20 cellular contexts compared by ENCODE assay signal in the genomic region with DNA sequence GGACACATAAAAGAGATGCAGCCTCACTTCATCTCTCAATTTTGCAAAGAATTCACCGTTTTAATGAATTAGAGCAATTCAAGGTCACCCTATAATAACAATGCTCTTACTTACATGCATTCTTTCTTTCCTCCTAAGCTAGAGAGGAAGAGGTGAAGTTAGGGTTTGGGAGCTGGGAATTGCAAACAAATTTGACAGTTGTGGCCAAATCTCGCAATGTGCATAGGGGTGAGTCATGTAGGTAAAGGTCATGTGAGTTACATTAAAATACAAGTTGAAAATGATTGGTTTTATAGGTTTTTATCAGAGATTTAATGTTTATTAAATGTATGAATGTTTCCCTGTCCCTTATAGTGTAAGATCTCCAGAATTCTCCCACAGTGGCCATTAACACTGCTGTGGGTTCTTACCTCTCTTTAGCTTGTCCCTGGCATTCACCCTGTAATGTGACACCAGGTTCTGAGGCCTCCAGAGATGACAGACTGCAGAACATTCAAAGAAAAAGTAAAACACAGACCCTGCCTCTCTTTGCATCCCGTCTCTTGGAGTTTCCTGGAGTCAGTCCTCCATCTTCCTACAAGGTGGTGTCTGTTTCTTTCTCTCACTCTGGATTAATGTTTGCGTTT. TPM values are rescaled to one million over a fixed set of nuclear protein-coding genes. Genes with fewer than 3 reads are reported as not detected.
A peak's percentile ranks its signal among the peaks of the same experiment; 100 is the strongest.
DNase-seq lines count a peak whose midpoint lies in the region; ATAC-seq and TF ChIP-seq lines count a peak whose summit lies in the region.
"Had no signal": no experiment of that assay in that cellular context is flagged by ENCODE, and none has a peak within 500 bp of the region (broad histone marks: within the 10 kb centered on the region; RNA-seq: fewer than 3 reads in every experiment).

No MANE protein-coding gene starts in this region.

- ATAC-seq in stimulated activated naive CD8-positive, alpha-beta T cell treated with anti-CD3 and anti-CD28 coated beads, Interleukin-15, Interleukin-2, amounts not matched to agents 100 U/mL and 50 U/mL, for 24 hours: no peak
- no peak for ATAC-seq in GM19455 (IDR thresholded peaks at IDR 0.05; ENCODE audit: unreplicated experiment)
- ATAC-seq: natural killer cell treated with Interleukin-12 subunit alpha and Interleukin-12 subunit beta and Interleukin-15 and Interleukin-18, amount 100 ng/mL, for 72 hours; stimulated activated naive B cell treated with anti-CD40 and anti-IgM and Interleukin-4, amounts not matched to agents 10 μg/mL and 1 μg/mL and 100 μg/mL, for 72 hours had no signal

- H3K9me3 ChIP-seq in cardiac muscle cell (ENCODE audit: low read depth) (no peaks in the 10 kb centered on the region), adrenal gland (replicated peaks in 1 of 3) (no peaks in the 10 kb centered on the region), prostate gland (no peaks in the 10 kb centered on the region)
- H3K9me3 ChIP-seq: right atrium auricular region, upper lobe of right lung had no signal

- H3K4me3 ChIP-seq in cardiac muscle cell (no peak overlapping the region), adrenal gland (no peak overlapping the region), prostate gland (no peak overlapping the region)
- H3K4me3 ChIP-seq: right atrium auricular region, upper lobe of right lung had no signal

- DNase-seq in cardiac muscle cell (ENCODE audit: low read depth in 1 of 2, low spot score in 1 of 2) (peak; percentile 18 to 34), cardiac septum (ENCODE audit: low spot score) (no peak), adrenal gland (peak in 3 of 7 donors; percentile 12 to 26 (median 20)), islet precursor cell (peak; percentile 50), midbrain (lab: John Stamatoyannopoulos, UW) (no peak), prostate gland (ENCODE audit: low spot score) (no peak)
- DNase-seq in stimulated activated naive CD8-positive, alpha-beta T cell treated with anti-CD3 and anti-CD28 coated beads, Interleukin-15, Interleukin-2, amounts not matched to agents 100 U/mL and 50 U/mL, for 24 hours: no peak
- DNase-seq: activated CD8-positive, alpha-beta memory T cell treated with anti-CD3 and anti-CD28 coated beads for 24 hours; CD4-positive, alpha-beta T cell; effector memory CD4-positive, alpha-beta T cell; EL; KBM-7; NCI-H1436; NCI-H226; SHP77; stimulated activated naive B cell treated with anti-CD40 and anti-IgM and Interleukin-4, amounts not matched to agents 10 μg/mL and 1 μg/mL and 100 μg/mL, for 72 hours; upper lobe of right lung had no signal

- WGBS in adrenal gland, 4 donors: 44 to 53% (median 50%) methylated on average over 4 of the region's 4 CpGs
- 57% methylated on average over 4 of the region's 4 CpGs for WGBS in prostate gland

- H3K4me1 ChIP-seq in cardiac muscle cell (ENCODE audit: low read depth) (peaks cover 36% of the 10 kb centered on the region), adrenal gland (replicated peaks in 1 of 2) (peaks cover 42 to 47% of the 10 kb centered on the region in 2 donors), prostate gland (replicated peaks) (peaks cover 2% of the 10 kb centered on the region)

- H3K27me3 ChIP-seq in cardiac muscle cell: peaks cover 34% of the 10 kb centered on the region
- H3K27me3 ChIP-seq in adrenal gland: no peaks in the 10 kb centered on the region
- H3K27me3 ChIP-seq in prostate gland (replicated peaks; ENCODE audit: insufficient read depth): no peaks in the 10 kb centered on the region
- H3K27me3 ChIP-seq: right atrium auricular region, upper lobe of right lung had no signal

- TF ChIP-seq POLR2A in adrenal gland (IDR thresholded peaks at IDR 0.05) (no peak), prostate gland (IDR thresholded peaks at IDR 0.05) (no peak)

- no peak overlapping the region for H3K27ac ChIP-seq in cardiac muscle cell
- H3K27ac ChIP-seq in adrenal gland: peak overlapping the region; percentile 19 to 88 (median 54)
- H3K27ac ChIP-seq in prostate gland: no peak overlapping the region
- H3K27ac ChIP-seq: right atrium auricular region had no signal

- TF ChIP-seq CTCF in cardiac muscle cell (IDR thresholded peaks at IDR 0.05; ENCODE audit: low read depth, low read length) (no peak), adrenal gland (IDR thresholded peaks at IDR 0.05) (no peak), prostate gland (IDR thresholded peaks at IDR 0.05) (no peak)

- H3K36me3 ChIP-seq in cardiac muscle cell (no peaks in the 10 kb centered on the region), adrenal gland (replicated peaks in 1 of 2) (no peaks in the 10 kb centered on the region), prostate gland (no peaks in the 10 kb centered on the region)
- H3K36me3 ChIP-seq: right atrium auricular region, upper lobe of right lung had no signal

- intact Hi-C loops in cardiac septum (cut with DNase I): no loop called here
- intact Hi-C loops in adrenal gland (cut with DNase I): no loop called here
- intact Hi-C loops in prostate gland (cut with DNase I): no loop called here

RNA-seq across cellular contexts. Expression of a gene that starts 53.7 kb away (rescaled TPM):
- total RNA-seq in cardiac muscle cell: 12.8 and 15.8 TPM in 2 replicates
- 12.4 and 21.2 TPM in 2 replicates for polyA plus RNA-seq in cardiac muscle cell
- total RNA-seq in cardiac septum: 13.1 TPM
- total RNA-seq in adrenal gland: 10 to 100 TPM; 20.6 to 79.5 (median 31.3) TPM
- polyA plus RNA-seq in adrenal gland: 10 to 100 TPM; 13.4 to 60.0 (median 16.9) TPM
- 10 to 100 TPM; 12.8 to 36.7 TPM for total RNA-seq in prostate gland

Comparison
In these comparisons a context has a peak if more than half of its experiments do, and no peak if none do; other contexts are left out.
1. DNase-seq: peak in cardiac muscle cell (2 of 2) and islet precursor cell (single experiment); none in cardiac septum (single experiment), midbrain (single experiment), prostate gland (single experiment) and stimulated activated naive CD8-positive, alpha-beta T cell treated with anti-CD3 and anti-CD28 coated beads, Interleukin-15, Interleukin-2, amounts not matched to agents 100 U/mL and 50 U/mL, for 24 hours (single experiment).
2. H3K27ac ChIP-seq: peak in adrenal gland (5 of 5); none in cardiac muscle cell (single experiment) and prostate gland (0 of 2).